In the genomic region with DNA sequence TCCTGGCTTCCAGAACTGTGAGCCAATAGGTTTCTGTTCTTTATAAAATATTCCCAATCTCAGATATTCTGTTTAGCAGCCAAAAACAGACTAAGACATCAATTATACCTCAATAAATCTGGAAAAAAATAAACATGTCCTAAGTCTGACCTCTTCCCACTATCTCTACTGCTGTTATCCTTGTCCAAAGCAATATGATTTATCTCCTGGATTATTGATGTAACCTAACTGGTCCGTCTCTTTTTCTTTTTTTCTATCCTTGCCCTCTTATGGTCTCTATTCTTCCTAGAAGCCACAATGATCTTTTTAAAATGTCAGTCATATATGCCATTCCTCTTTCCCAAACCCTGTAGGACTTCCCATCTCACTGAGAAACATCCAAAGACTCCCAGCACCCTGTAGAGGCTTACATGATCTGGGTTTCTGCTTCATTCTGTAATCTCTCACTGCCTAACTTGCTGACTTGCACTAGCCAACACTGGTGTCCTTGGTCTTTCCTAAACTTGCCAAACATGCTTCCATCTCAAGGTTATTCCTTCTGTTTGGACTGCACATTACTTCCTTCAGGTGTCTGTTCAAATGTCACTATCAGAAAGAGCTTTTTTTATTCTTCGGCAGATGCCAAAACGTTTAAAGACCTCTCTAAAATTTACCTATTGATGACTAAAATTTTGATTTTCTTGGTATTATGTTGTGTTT, we compare ENCODE assay signal across 27 cellular contexts.
"Had no signal": no experiment of that assay in that cellular context is flagged by ENCODE, and none has a peak within 500 bp of the region (broad histone marks: within the 10 kb centered on the region; RNA-seq: fewer than 3 reads in every experiment).

No MANE protein-coding gene starts in this region.

- H3K27ac ChIP-seq: heart right ventricle, hepatocyte, left lung, lower lobe of right lung, neural progenitor cell, neutrophil, sigmoid colon, stomach, testis, thyroid gland, transverse colon, upper lobe of right lung had no signal

- ATAC-seq: heart right ventricle; left lung; lower lobe of right lung; natural killer cell; right cardiac atrium; stimulated activated effector memory CD8-positive, alpha-beta T cell treated with anti-CD3 and anti-CD28 coated beads, Interleukin-12 subunit alpha, Interleukin-12 subunit beta, amount 100 ng/mL, for 72 hours; upper lobe of right lung had no signal

- H3K36me3 Mint-ChIP-seq: naive B cell; natural killer cell; stimulated activated effector memory CD8-positive, alpha-beta T cell treated with anti-CD3 and anti-CD28 coated beads, Interleukin-12 subunit alpha, Interleukin-12 subunit beta, amount 100 ng/mL, for 72 hours had no signal

- H3K4me3 Mint-ChIP-seq: naive B cell; natural killer cell; nephron progenitor cell; neural progenitor cell; stimulated activated effector memory CD8-positive, alpha-beta T cell treated with anti-CD3 and anti-CD28 coated beads, Interleukin-12 subunit alpha, Interleukin-12 subunit beta, amount 100 ng/mL, for 72 hours had no signal

- H3K36me3 ChIP-seq: heart right ventricle, left lung, lower lobe of right lung, neural progenitor cell, neutrophil, sigmoid colon, spleen, stomach, thyroid gland, transverse colon, upper lobe of right lung had no signal

- H3K4me3 ChIP-seq: heart right ventricle, hepatocyte, left lung, lower lobe of right lung, neural progenitor cell, sigmoid colon, spleen, stomach, testis, thyroid gland, transverse colon, upper lobe of right lung had no signal

- H3K9me3 ChIP-seq: heart right ventricle, left lung, lower lobe of right lung, neutrophil, sigmoid colon, spleen, stomach, testis, thyroid gland, transverse colon, upper lobe of right lung had no signal

- H2AFZ ChIP-seq: hepatocyte, neural progenitor cell had no signal

- DNase-seq: heart right ventricle; islet precursor cell; left lung; lower lobe of right lung; mammary epithelial cell; mesenchymal stem cell; naive B cell; natural killer cell; nephron progenitor cell; occipital lobe; right cardiac atrium; sigmoid colon; small intestine; spleen; stimulated activated CD4-positive, alpha-beta T cell treated with anti-CD3 and anti-CD28 coated beads, Interleukin-4, amount 100 ng/mL, for 24 hours; stimulated activated naive CD4-positive, alpha-beta T cell; stomach; testis; thyroid gland; transverse colon; upper lobe of right lung had no signal

- H3K27me3 ChIP-seq: heart right ventricle, hepatocyte, left lung, neural progenitor cell, neutrophil, sigmoid colon, spleen, stomach, testis, thyroid gland, transverse colon, upper lobe of right lung had no signal

- FAIRE-seq: small intestine, urothelium cell line had no signal

- H3K27me3 Mint-ChIP-seq: naive B cell, progenitor cell of endocrine pancreas had no signal

- H3K27ac Mint-ChIP-seq: natural killer cell; nephron progenitor cell; neural progenitor cell; progenitor cell of endocrine pancreas; stimulated activated effector memory CD8-positive, alpha-beta T cell treated with anti-CD3 and anti-CD28 coated beads, Interleukin-12 subunit alpha, Interleukin-12 subunit beta, amount 100 ng/mL, for 72 hours had no signal

- H3K9me3 Mint-ChIP-seq: naive B cell; natural killer cell; nephron progenitor cell; neural progenitor cell; stimulated activated effector memory CD8-positive, alpha-beta T cell treated with anti-CD3 and anti-CD28 coated beads, Interleukin-12 subunit alpha, Interleukin-12 subunit beta, amount 100 ng/mL, for 72 hours had no signal

- H3K4me1 ChIP-seq: testis had no signal

- H3K9ac ChIP-seq: neural progenitor cell had no signal

- H3K4me2 ChIP-seq: hepatocyte, neural progenitor cell had no signal
